In the genomic region with DNA sequence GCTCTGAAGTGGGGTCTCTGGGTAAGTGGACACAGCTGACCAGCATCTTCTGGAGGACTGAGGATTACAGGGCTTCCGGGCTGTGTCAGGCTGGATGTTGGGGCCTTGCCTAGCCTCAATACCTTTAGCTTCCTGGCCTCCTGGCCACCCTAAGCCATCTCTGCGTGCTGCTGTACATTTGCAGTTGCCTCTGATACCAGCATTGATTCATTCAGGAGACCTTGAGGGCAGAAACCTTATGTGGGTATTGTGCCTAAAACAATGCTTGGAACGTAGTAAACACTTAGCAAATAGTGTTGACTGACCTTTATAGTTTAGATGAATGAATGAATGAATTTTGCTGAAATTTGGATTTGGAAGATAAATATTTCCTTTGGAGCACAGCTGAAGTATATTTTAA, we compare ENCODE assay signal across 24 cellular contexts.
"Had no signal": no experiment of that assay in that cellular context is flagged by ENCODE, and none has a peak within 500 bp of the region (broad histone marks: within the 10 kb centered on the region; RNA-seq: fewer than 3 reads in every experiment).

No MANE protein-coding gene starts in this region.

- H3K27ac Mint-ChIP-seq: natural killer cell; stimulated activated naive B cell treated with anti-CD40 and anti-IgM and Interleukin-4, amounts not matched to agents 10 μg/mL and 1 μg/mL and 100 μg/mL, for 72 hours; stimulated activated naive CD8-positive, alpha-beta T cell treated with anti-CD3 and anti-CD28 coated beads, Interleukin-15, Interleukin-2, amounts not matched to agents 100 ng/mL and 50 ng/mL, for 24 hours had no signal

- H3K4me3 ChIP-seq: dorsolateral prefrontal cortex, heart right ventricle, lung, ovary, psoas muscle, tibial artery, vagina had no signal

- H3K27ac ChIP-seq: dorsolateral prefrontal cortex, heart right ventricle, psoas muscle, tibial artery, vagina had no signal

- H3K4me3 Mint-ChIP-seq: natural killer cell; stimulated activated naive B cell treated with anti-CD40 and anti-IgM and Interleukin-4, amounts not matched to agents 10 μg/mL and 1 μg/mL and 100 μg/mL, for 72 hours; stimulated activated naive CD8-positive, alpha-beta T cell treated with anti-CD3 and anti-CD28 coated beads, Interleukin-15, Interleukin-2, amounts not matched to agents 100 ng/mL and 50 ng/mL, for 24 hours had no signal

- H3K27me3 ChIP-seq: dorsolateral prefrontal cortex, heart right ventricle, ovary, tibial artery, vagina had no signal

- H3K36me3 ChIP-seq: ovary had no signal

- H3K4me1 ChIP-seq: psoas muscle had no signal

- H3K27me3 Mint-ChIP-seq: stimulated activated naive B cell treated with anti-CD40 and anti-IgM and Interleukin-4, amounts not matched to agents 10 μg/mL and 1 μg/mL and 100 μg/mL, for 72 hours; stimulated activated naive CD8-positive, alpha-beta T cell treated with anti-CD3 and anti-CD28 coated beads, Interleukin-15, Interleukin-2, amounts not matched to agents 100 ng/mL and 50 ng/mL, for 24 hours had no signal

- H3K9me3 Mint-ChIP-seq: natural killer cell; stimulated activated naive B cell treated with anti-CD40 and anti-IgM and Interleukin-4, amounts not matched to agents 10 μg/mL and 1 μg/mL and 100 μg/mL, for 72 hours; stimulated activated naive CD8-positive, alpha-beta T cell treated with anti-CD3 and anti-CD28 coated beads, Interleukin-15, Interleukin-2, amounts not matched to agents 100 ng/mL and 50 ng/mL, for 24 hours had no signal

- H3K9me3 ChIP-seq: heart right ventricle, ovary, psoas muscle, tibial artery, vagina had no signal

- ATAC-seq: esophagus mucosa; heart right ventricle; natural killer cell; psoas muscle; right cardiac atrium; stimulated activated naive B cell treated with anti-CD40 and anti-IgM and Interleukin-4, amounts not matched to agents 10 μg/mL and 1 μg/mL and 100 μg/mL, for 72 hours had no signal

- DNase-seq: cerebellar nuclear complex; dorsolateral prefrontal cortex; effector CD4-positive, alpha-beta T cell; foreskin melanocyte; glutamatergic neuron; heart right ventricle; hypothalamus; mesenchymal stem cell; midbrain; natural killer cell; occipital lobe; ovary; posterior cingulate gyrus; psoas muscle; right cardiac atrium; small intestine; stimulated activated CD4-positive, alpha-beta T cell treated with anti-CD3 and anti-CD28 coated beads, Interleukin-15, amount 100 ng/mL, for 24 hours; stimulated activated CD4-positive, alpha-beta T cell treated with anti-CD3 and anti-CD28 coated beads, Interleukin-2, amount 100 ng/mL, for 48 hours; stimulated activated naive B cell treated with anti-CD40 and anti-IgM and Interleukin-4, amounts not matched to agents 10 μg/mL and 1 μg/mL and 100 μg/mL, for 72 hours; tibial artery had no signal

- H3K4me1 Mint-ChIP-seq: stimulated activated naive B cell treated with anti-CD40 and anti-IgM and Interleukin-4, amounts not matched to agents 10 μg/mL and 1 μg/mL and 100 μg/mL, for 72 hours had no signal
